In genomic region chr10:59175538-59176240, GRCh38 we compare ENCODE assay signal across 8 cellular contexts. TPM values are rescaled to one million over a fixed set of nuclear protein-coding genes. Genes with fewer than 3 reads are reported as not detected.
A peak's percentile ranks its signal among the peaks of the same experiment; 100 is the strongest.
DNase-seq lines count a peak whose midpoint lies in the region; TF ChIP-seq lines count a peak whose summit lies in the region.

No MANE protein-coding gene starts in this region.

- no peak for TF ChIP-seq POLR2A in spleen (IDR thresholded peaks at IDR 0.05)

- H3K9me2 ChIP-seq in neural cell (ENCODE audit: insufficient read depth, low read length): no peaks in the 10 kb centered on the region
- no peaks in the 10 kb centered on the region for H3K9me2 ChIP-seq in PC-9 (ENCODE audit: insufficient read depth)

- no peaks in the 10 kb centered on the region for H3K27me3 ChIP-seq in neural cell (ENCODE audit: insufficient read depth, low read depth, low read length)
- no peaks in the 10 kb centered on the region for H3K27me3 ChIP-seq in PC-9 (ENCODE audit: insufficient read depth, low read depth)
- peaks cover 0 to 39% (median 24%) of the 10 kb centered on the region in 7 donors for H3K27me3 ChIP-seq in spleen (replicated peaks in 1 of 7)

- H2AFZ ChIP-seq in neural cell (ENCODE audit: low read depth, low read length) (peak overlapping the region; percentile 75), PC-9 (no peak overlapping the region)

- peak overlapping the region; percentile 90 for H3K9ac ChIP-seq in neural cell (ENCODE audit: low read length)

- H3K4me1 ChIP-seq in PC-9 (replicated peaks; ENCODE audit: insufficient read depth) (no peaks in the 10 kb centered on the region), spleen (peaks cover 0 to 17% (median 7%) of the 10 kb centered on the region in 6 donors)

- peak overlapping the region; percentile 72 for H3K4me2 ChIP-seq in neural cell (ENCODE audit: low read length)
- H3K4me2 ChIP-seq in PC-9: no peak overlapping the region

- no peak for TF ChIP-seq CTCF in neural cell (IDR thresholded peaks at IDR 0.05; ENCODE audit: poor library complexity, severe bottlenecking)
- no peak for TF ChIP-seq CTCF in PC-9 (conservative IDR thresholded peaks at IDR 0.05)
- TF ChIP-seq CTCF in spleen (IDR thresholded peaks at IDR 0.05 in 8 of 11, conservative IDR thresholded peaks at IDR 0.05 in 3 of 11): no peak

- CTCF ChIA-PET in PC-9 (lab: Charles Lee): no interaction called here

- H3K27ac ChIP-seq in neural cell (ENCODE audit: low read length) (peak overlapping the region; percentile 94), PC-9 (no peak overlapping the region), spleen (no peak overlapping the region)

- H3K79me2 ChIP-seq in neural cell (replicated peaks; ENCODE audit: insufficient read depth, low read length) (peaks cover 63% of the 10 kb centered on the region), PC-9 (ENCODE audit: low read depth) (no peaks in the 10 kb centered on the region)

- BruUV-seq in PC-9 (replicated peaks; lab: Mats Ljungman, UMichigan): no TSS peak

- no peaks in the 10 kb centered on the region for H3K36me3 ChIP-seq in neural cell (ENCODE audit: insufficient read depth, low read length)
- no peaks in the 10 kb centered on the region for H3K36me3 ChIP-seq in PC-9 (ENCODE audit: low read depth)
- no peaks in the 10 kb centered on the region for H3K36me3 ChIP-seq in spleen

- intact Hi-C loops in PC-9 (cut with micrococcal nuclease; ENCODE audit: unreplicated experiment) (no loop called here), spleen (cut with DNase I; ENCODE audit: low total_unique reads) (no loop called here)

- H3K9me3 ChIP-seq in neural cell (ENCODE audit: low read length) (no peaks in the 10 kb centered on the region), PC-9 (ENCODE audit: insufficient read depth, low read depth) (no peaks in the 10 kb centered on the region), spleen (peaks cover 0 to 1% (median 0%) of the 10 kb centered on the region in 8 donors)

- peak; percentile 53 for TF ChIP-seq RAD21 in neural cell (conservative IDR thresholded peaks at IDR 0.05)

- peak overlapping the region; percentile 84 for H3K4me3 ChIP-seq in neural cell (ENCODE audit: low read length)
- H3K4me3 ChIP-seq in PC-9: no peak overlapping the region
- H3K4me3 ChIP-seq in spleen: peak overlapping the region in 3 of 8 donors; percentile 16 to 51 (median 27)

- POLR2A ChIA-PET in PC-9 (lab: Charles Lee; ENCODE audit: unreplicated experiment): no interaction called here

- WGBS in spleen, 5 donors: 11 to 23% (median 14%) methylated on average over 23 to 26 of the region's 26 CpGs

- peak; percentile 5 for DNase-seq in AG20443 (ENCODE audit: low spot score)
- DNase-seq in NCI-H1092 treated with DMSO at 0.1 percent for 48 hours (lab: John Stamatoyannopoulos, UW): peak; percentile 59
- DNase-seq in ecto neural progenitor cell (ENCODE audit: low spot score): peak; percentile 66
- DNase-seq in PC-9: no peak
- DNase-seq in SIG-M5 treated with dmso at 0.1 percent for 504 hours (lab: John Stamatoyannopoulos, UW; ENCODE audit: unreplicated experiment): no peak
- no peak for DNase-seq in stimulated activated naive CD4-positive, alpha-beta T cell (lab: John Stamatoyannopoulos, UW)
- no peak for DNase-seq in spleen

- H4K20me1 ChIP-seq in neural cell (ENCODE audit: insufficient read depth): no peaks in the 10 kb centered on the region
- no peaks in the 10 kb centered on the region for H4K20me1 ChIP-seq in PC-9 (ENCODE audit: insufficient read depth)

- H3F3A ChIP-seq in neural cell (ENCODE audit: insufficient read depth, low read length, poor library complexity, severe bottlenecking) (peaks cover 6% of the 10 kb centered on the region), PC-9 (ENCODE audit: insufficient read depth, low read depth) (no peaks in the 10 kb centered on the region)

- no peak for TF ChIP-seq EP300 in neural cell (conservative IDR thresholded peaks at IDR 0.05; ENCODE audit: poor library complexity, severe bottlenecking)

TF ChIP-seq in neural cell, 6 proteins besides CTCF, POLR2A, EP300 and RAD21:
- peak; percentile 56 for TF ChIP-seq SMC3 (conservative IDR thresholded peaks at IDR 0.05; ENCODE audit: poor library complexity)
- TF ChIP-seq POLR2AphosphoS5 (IDR thresholded peaks at IDR 0.05): peak; percentile 68
- peak; percentile 70 for TF ChIP-seq REST (IDR thresholded peaks at IDR 0.05; ENCODE audit: borderline replicate concordance)
- peak; percentile 85 for TF ChIP-seq TAF1 (IDR thresholded peaks at IDR 0.05; ENCODE audit: low read depth)
- no peak for TF ChIP-seq EZH2 (IDR thresholded peaks at IDR 0.05; ENCODE audit: borderline replicate concordance, insufficient read depth, low read length, poor library complexity, severe bottlenecking)
- peak; percentile 85 for TF ChIP-seq MXI1 (conservative IDR thresholded peaks at IDR 0.05; ENCODE audit: poor library complexity, severe bottlenecking)

RNA-seq across cellular contexts. Expression of gene PHYHIPL, which starts 0.8 kb away (rescaled TPM):
- 33.9 and 49.5 TPM in 2 replicates for polyA plus RNA-seq in neural cell
- 40.7 and 53.9 TPM in 2 replicates for polyA minus RNA-seq in neural cell
- not detected in 2 replicates for total RNA-seq in PC-9 (2021)
- not detected for total RNA-seq in spleen
- under 1 TPM in 2 of 3 donors, not detected in 1; 0.03 to 0.04 TPM for polyA plus RNA-seq in spleen

Comparison
In these comparisons a context has a peak if more than half of its experiments do, and no peak if none do; other contexts are left out.
1. DNase-seq: peak in AG20443 (single experiment), NCI-H1092 treated with DMSO at 0.1 percent for 48 hours (single experiment) and ecto neural progenitor cell (single experiment); none in PC-9 (0 of 2), SIG-M5 treated with dmso at 0.1 percent for 504 hours (single experiment), stimulated activated naive CD4-positive, alpha-beta T cell (0 of 6) and spleen (single experiment).